In genomic region chrX:153582896-153583295, GRCh38 we compare ENCODE assay signal across 9 cellular contexts.
A peak's percentile ranks its signal among the peaks of the same experiment; 100 is the strongest.
DNase-seq lines count a peak whose midpoint lies in the region; ATAC-seq and TF ChIP-seq lines count a peak whose summit lies in the region.
"Had no signal": no experiment of that assay in that cellular context is flagged by ENCODE, and none has a peak within 500 bp of the region (broad histone marks: within the 10 kb centered on the region; RNA-seq: fewer than 3 reads in every experiment).

No MANE protein-coding gene starts in this region.

- ATAC-seq in HG03432 (IDR thresholded peaks at IDR 0.05; ENCODE audit: unreplicated experiment): peak; percentile 100

- H3K9ac ChIP-seq in BLaER1: no peak overlapping the region

- H3K27me3 ChIP-seq in BLaER1: peaks cover 84% of the 10 kb centered on the region

- no peaks in the 10 kb centered on the region; the same call in 1 of the 2 replicates for H4K20me1 ChIP-seq in BLaER1

- peaks cover 16% of the 10 kb centered on the region for H3K36me3 ChIP-seq in BLaER1
- H3K36me3 ChIP-seq: thoracic aorta had no signal

- H3K4me3 ChIP-seq in BLaER1 (no peak overlapping the region), astrocyte of the spinal cord (ENCODE audit: low read depth, low read length) (no peak overlapping the region)
- H3K4me3 ChIP-seq: thoracic aorta had no signal

- H3K4me2 ChIP-seq in BLaER1: peak overlapping the region; percentile 55

- no peak overlapping the region for H3K27ac ChIP-seq in BLaER1
- H3K27ac ChIP-seq: thoracic aorta had no signal

- no peaks in the 10 kb centered on the region for H3K9me3 ChIP-seq in BLaER1
- H3K9me3 ChIP-seq: thoracic aorta had no signal

- peaks cover 26% of the 10 kb centered on the region for H3K4me1 ChIP-seq in BLaER1

- DNase-seq in GM19240 (ENCODE audit: insufficient read length, low spot score): peak; percentile 94
- DNase-seq in T-helper 22 cell (ENCODE audit: low read depth): peak; percentile 45
- peak; percentile 16 for DNase-seq in astrocyte of the spinal cord (ENCODE audit: low read depth, low spot score)
- DNase-seq in stimulated activated CD4-positive, alpha-beta T cell treated with anti-CD3 and anti-CD28 coated beads, Interleukin-12 subunit alpha, Interleukin-12 subunit beta, amount 100 ng/mL, for 4 hours: peak; percentile 44
- no peak for DNase-seq in HEK293T (ENCODE audit: extremely low spot score)
- no peak for DNase-seq in hippocampal formation (lab: John Stamatoyannopoulos, UW)

- TF ChIP-seq CTCF in astrocyte of the spinal cord (IDR thresholded peaks at IDR 0.05; ENCODE audit: low read depth, low read length): no peak

- in situ Hi-C loops in astrocyte of the spinal cord (cut with HindIII; ENCODE audit: low sequenced_read_pairs): no loop called here

- POLR2A ChIA-PET in HEK293T (lab: Yijun Ruan, JAX): no interaction called here

- CTCF ChIA-PET in HEK293T (lab: Yijun Ruan, JAX): interaction anchor here (0.7 to 1.0 kb wide), 2 partner anchors 86 to 379 kb away, joined by 3 read pairs; no protein-coding TSS in a partner anchor

TF ChIP-seq in HEK293T, 16 proteins besides CTCF, POLR2A, EP300 and RAD21:
- TF ChIP-seq SUZ12 (IDR thresholded peaks at IDR 0.05) (no peak), PKNOX1 (IDR thresholded peaks at IDR 0.05) (no peak)
TF ChIP-seq in HEK293T: peak in this region for 0.

Comparison
In these comparisons a context has a peak if more than half of its experiments do, and no peak if none do; other contexts are left out.
1. DNase-seq: peak in GM19240 (single experiment), T-helper 22 cell (single experiment), astrocyte of the spinal cord (single experiment) and stimulated activated CD4-positive, alpha-beta T cell treated with anti-CD3 and anti-CD28 coated beads, Interleukin-12 subunit alpha, Interleukin-12 subunit beta, amount 100 ng/mL, for 4 hours (single experiment); none in HEK293T (single experiment) and hippocampal formation (0 of 2).